ENCODE assay signal across 26 cellular contexts in the genomic region with DNA sequence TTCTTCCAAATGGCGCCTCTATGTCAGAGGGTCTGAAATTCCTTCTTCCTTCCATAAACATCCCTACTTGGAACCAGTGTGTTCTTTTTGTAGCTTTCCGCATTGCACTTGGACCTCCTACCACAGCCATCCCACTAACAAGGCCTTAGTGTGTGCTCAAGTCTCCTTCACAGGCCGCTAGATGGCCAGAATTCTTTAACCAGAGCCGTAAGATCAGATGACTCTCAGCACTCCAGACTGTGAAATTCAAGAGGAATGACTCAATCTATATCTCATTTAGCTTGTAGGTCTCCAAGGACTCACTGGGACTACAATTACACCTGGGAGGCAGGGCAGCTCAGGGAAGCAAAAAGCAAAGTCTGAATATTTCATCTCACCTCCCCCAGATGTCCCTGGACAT.
DNase-seq lines count a peak whose midpoint lies in the region; ATAC-seq, FAIRE-seq and TF ChIP-seq lines count a peak whose summit lies in the region.
"Had no signal": no experiment of that assay in that cellular context is flagged by ENCODE, and none has a peak within 500 bp of the region (broad histone marks: within the 10 kb centered on the region; RNA-seq: fewer than 3 reads in every experiment).

No MANE protein-coding gene starts in this region.

- no peak for TF ChIP-seq CTCF in bronchial epithelial cell (IDR thresholded peaks at IDR 0.05; ENCODE audit: insufficient read depth, low read length, severe bottlenecking)
- no peak for TF ChIP-seq CTCF in neutrophil (IDR thresholded peaks at IDR 0.05)

- peak overlapping the region; percentile 90 for H3K27ac ChIP-seq in neutrophil
- no peak overlapping the region for H3K27ac ChIP-seq in effector memory CD4-positive, alpha-beta T cell (ENCODE audit: insufficient read depth, low read length, poor library complexity, severe bottlenecking)
- H3K27ac ChIP-seq: 22Rv1, ascending aorta, upper lobe of right lung had no signal

- H3K36me3 ChIP-seq in bronchial epithelial cell (ENCODE audit: control insufficient read depth, insufficient read depth, low read length): no peaks in the 10 kb centered on the region
- no peaks in the 10 kb centered on the region for H3K36me3 ChIP-seq in neutrophil
- no peaks in the 10 kb centered on the region for H3K36me3 ChIP-seq in effector memory CD4-positive, alpha-beta T cell (ENCODE audit: control insufficient read depth, insufficient read depth, low read length)
- H3K36me3 ChIP-seq: ascending aorta, upper lobe of right lung had no signal

- H3K27me3 ChIP-seq in bronchial epithelial cell (ENCODE audit: control insufficient read depth, insufficient read depth, low read length) (no peaks in the 10 kb centered on the region), neutrophil (no peaks in the 10 kb centered on the region)
- H3K27me3 ChIP-seq in effector memory CD4-positive, alpha-beta T cell (replicated peaks; ENCODE audit: control insufficient read depth, insufficient read depth, low read length, poor library complexity, severe bottlenecking): no peaks in the 10 kb centered on the region
- H3K27me3 ChIP-seq: ascending aorta, upper lobe of right lung had no signal

- H3K4me3 ChIP-seq in bronchial epithelial cell (ENCODE audit: low read depth, low read length) (no peak overlapping the region), neutrophil (ENCODE audit: low read depth in 1 of 2, low read length in 1 of 2) (peak overlapping the region in 1 of 2 experiments; percentile 49)
- no peak overlapping the region for H3K4me3 ChIP-seq in effector memory CD4-positive, alpha-beta T cell (ENCODE audit: insufficient read depth, low read depth, low read length, poor library complexity, severe bottlenecking)
- H3K4me3 ChIP-seq: ascending aorta, upper lobe of right lung had no signal

- DNase-seq in DMS53 (lab: John Stamatoyannopoulos, UW): peak; percentile 4
- DNase-seq in DMS53 treated with DMSO at 0.1 percent for 48 hours (lab: John Stamatoyannopoulos, UW; ENCODE audit: unreplicated experiment): no peak
- peak; percentile 6 for DNase-seq in NCI-H226
- DNase-seq in bronchial epithelial cell (ENCODE audit: low read depth): peak; percentile 0
- no peak for DNase-seq in effector memory CD4-positive, alpha-beta T cell
- DNase-seq in amygdala (lab: John Stamatoyannopoulos, UW): no peak
- DNase-seq: activated CD4-positive, alpha-beta T cell treated with anti-CD3 and anti-CD28 coated beads, Interleukin-2, amount 50 U/mL, for 48 hours; CD4-positive, alpha-beta memory T cell; central memory CD4-positive, alpha-beta T cell; DMS79 treated with DMSO at 0.1 percent for 48 hours; KBM-7; left colon; NCI-H146; NCI-H2171; NCI-H69; nucleus accumbens; small intestine; substantia nigra; upper lobe of right lung had no signal

- no peaks in the 10 kb centered on the region for H3K9me3 ChIP-seq in neutrophil
- no peaks in the 10 kb centered on the region for H3K9me3 ChIP-seq in effector memory CD4-positive, alpha-beta T cell (ENCODE audit: control insufficient read depth, low read length)
- H3K9me3 ChIP-seq: ascending aorta, upper lobe of right lung had no signal

- no peak for FAIRE-seq in bronchial epithelial cell (lab: Jason Lieb, UNC)
- FAIRE-seq: small intestine had no signal

- H3K4me1 ChIP-seq in neutrophil (ENCODE audit: control insufficient read depth in 1 of 2, insufficient read depth in 1 of 2, low read depth in 1 of 2, low read length in 1 of 2): peaks cover 72 to 83% of the 10 kb centered on the region in 2 experiments
- no peaks in the 10 kb centered on the region for H3K4me1 ChIP-seq in effector memory CD4-positive, alpha-beta T cell (ENCODE audit: control insufficient read depth, insufficient read depth, low read length, poor library complexity, severe bottlenecking)
- H3K4me1 ChIP-seq: ascending aorta, upper lobe of right lung had no signal

- no peak for ATAC-seq in GM18502 (IDR thresholded peaks at IDR 0.05; ENCODE audit: poor library complexity, unreplicated experiment)
- ATAC-seq: HCT116; left colon; stimulated activated effector memory CD8-positive, alpha-beta T cell treated with anti-CD3 and anti-CD28 coated beads, Interleukin-12 subunit alpha, Interleukin-12 subunit beta, amount 100 ng/mL, for 72 hours; WTC11 had no signal

Comparison
In these comparisons a context has a peak if more than half of its experiments do, and no peak if none do; other contexts are left out.
1. DNase-seq: peak in DMS53 (single experiment), NCI-H226 (single experiment) and bronchial epithelial cell (single experiment); none in DMS53 treated with DMSO at 0.1 percent for 48 hours (single experiment), effector memory CD4-positive, alpha-beta T cell (0 of 3) and amygdala (0 of 56).